23 cellular contexts compared by ENCODE assay signal in genomic region chr13:74681891-74682290, GRCh38.
"Had no signal": no experiment of that assay in that cellular context is flagged by ENCODE, and none has a peak within 500 bp of the region (broad histone marks: within the 10 kb centered on the region; RNA-seq: fewer than 3 reads in every experiment).

No MANE protein-coding gene starts in this region.

- DNase-seq: hippocampal formation; immature natural killer cell; kidney; left colon; left lung; lower lobe of right lung; mesendoderm; naive thymus-derived CD4-positive, alpha-beta T cell; ovary; small intestine; spleen; stimulated activated CD4-positive, alpha-beta T cell treated with anti-CD3 and anti-CD28 coated beads, Interleukin-4, amount 100 ng/mL, for 24 hours; stimulated activated naive CD4-positive, alpha-beta T cell; tibial artery; trophoblast cell; upper lobe of right lung; uterus had no signal

- H3K27ac ChIP-seq: left lung, lower lobe of right lung, ovary, right atrium auricular region, spleen, suprapubic skin, thoracic aorta, tibial artery, upper lobe of right lung, uterus had no signal

- H3K27me3 ChIP-seq: left lung, ovary, right atrium auricular region, spleen, suprapubic skin, tibial artery, upper lobe of right lung, uterus had no signal

- H3K36me3 ChIP-seq: left lung, lower lobe of right lung, ovary, right atrium auricular region, spleen, suprapubic skin, thoracic aorta, tibial artery, upper lobe of right lung, uterus had no signal

- H3K4me1 ChIP-seq: left lung, lower lobe of right lung, right atrium auricular region, suprapubic skin, tibial artery, upper lobe of right lung, uterus had no signal

- ATAC-seq: left colon; left lung; lower lobe of right lung; naive thymus-derived CD4-positive, alpha-beta T cell; natural killer cell treated with Interleukin-12 subunit alpha and Interleukin-12 subunit beta and Interleukin-15 and Interleukin-18, amount 100 ng/mL, for 72 hours; sciatic nerve; stimulated activated effector memory CD8-positive, alpha-beta T cell treated with anti-CD3 and anti-CD28 coated beads, Interleukin-12 subunit alpha, Interleukin-12 subunit beta, amount 100 ng/mL, for 72 hours; upper lobe of right lung had no signal

- H3K4me3 ChIP-seq: left lung, lower lobe of right lung, ovary, right atrium auricular region, spleen, suprapubic skin, thoracic aorta, tibial artery, upper lobe of right lung, uterus had no signal

- H3K9me3 ChIP-seq: lower lobe of right lung, ovary, suprapubic skin, thoracic aorta, tibial artery, upper lobe of right lung, uterus had no signal
